ENCODE assay signal across 22 cellular contexts in the genomic region with DNA sequence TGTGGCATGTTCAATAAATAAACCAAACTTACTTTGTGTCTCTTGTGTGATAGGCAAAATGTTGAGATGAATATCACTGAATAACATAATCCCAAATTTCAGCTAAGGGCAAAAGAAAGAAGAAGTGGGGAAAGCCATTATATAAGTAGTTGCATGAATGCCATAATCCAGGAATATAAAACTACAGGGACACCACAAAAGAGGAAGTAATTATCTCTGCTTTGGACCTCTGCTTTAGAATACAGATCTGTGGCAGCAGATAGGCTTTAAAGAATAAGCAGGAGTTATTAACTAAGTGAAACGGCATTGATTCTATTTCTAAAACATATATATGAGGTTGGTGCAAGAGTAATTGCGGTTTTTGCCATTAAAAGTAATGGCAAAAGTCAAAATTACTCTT.
"Had no signal": no experiment of that assay in that cellular context is flagged by ENCODE, and none has a peak within 500 bp of the region (broad histone marks: within the 10 kb centered on the region; RNA-seq: fewer than 3 reads in every experiment).

No MANE protein-coding gene starts in this region.

- H3K9me3 ChIP-seq: gastrocnemius medialis, left ventricle myocardium inferior, mucosa of descending colon, vagina had no signal

- H3K36me3 ChIP-seq: brain microvascular endothelial cell, gastrocnemius medialis, left ventricle myocardium inferior, vagina had no signal

- H3K4me1 ChIP-seq: left ventricle myocardium inferior, vagina had no signal

- H3K27ac ChIP-seq: brain microvascular endothelial cell, coronary artery, dorsolateral prefrontal cortex, gastrocnemius medialis, left ventricle myocardium inferior, vagina, VCaP had no signal

- H3K4me3 ChIP-seq: coronary artery, dorsolateral prefrontal cortex, gastrocnemius medialis, left ventricle myocardium inferior, mucosa of descending colon, vagina had no signal

- ATAC-seq: activated CD4-positive, CD25-positive, alpha-beta regulatory T cell treated with anti-CD3 and anti-CD28 coated beads, Interleukin-2, amount 50 U/mL, for 24 hours; gastrocnemius medialis; mucosa of descending colon; right cardiac atrium; stimulated activated naive CD8-positive, alpha-beta T cell treated with anti-CD3 and anti-CD28 coated beads, Interleukin-15, Interleukin-2, amounts not matched to agents 100 U/mL and 50 U/mL, for 24 hours had no signal

- H3K27me3 ChIP-seq: brain microvascular endothelial cell, dorsolateral prefrontal cortex, gastrocnemius medialis, vagina had no signal

- DNase-seq: activated CD4-positive, alpha-beta memory T cell treated with anti-CD3 and anti-CD28 coated beads for 36 hours; activated CD4-positive, alpha-beta T cell treated with anti-CD3 and anti-CD28 coated beads, Interleukin-2, amount 10 ng/mL, durations not matched to agents 24 days and 14 days; activated CD8-positive, alpha-beta memory T cell treated with anti-CD3 and anti-CD28 coated beads, Interleukin-2, amount 50 U/mL, for 48 hours; activated gamma-delta T cell treated with Interleukin-2 at 50 U/mL for 16 hours; activated naive CD4-positive, alpha-beta T cell treated with anti-CD3 and anti-CD28 coated beads, Interleukin-2, amount 50 U/mL, for 16 hours; activated T-cell treated with anti-CD3 and anti-CD28 coated beads, Interleukin-2, amount 50 U/mL, for 24 hours; amniotic stem cell; brain microvascular endothelial cell; dorsolateral prefrontal cortex; effector memory CD4-positive, alpha-beta T cell; erythroblast; gastrocnemius medialis; glutamatergic neuron; left ventricle myocardium inferior; mucosa of descending colon; right cardiac atrium; stimulated activated naive CD8-positive, alpha-beta T cell treated with anti-CD3 and anti-CD28 coated beads, Interleukin-15, Interleukin-2, amounts not matched to agents 100 U/mL and 50 U/mL, for 24 hours; T-helper 2 cell had no signal
